Comparison of ENCODE assay signal across 8 cellular contexts in the genomic region with DNA sequence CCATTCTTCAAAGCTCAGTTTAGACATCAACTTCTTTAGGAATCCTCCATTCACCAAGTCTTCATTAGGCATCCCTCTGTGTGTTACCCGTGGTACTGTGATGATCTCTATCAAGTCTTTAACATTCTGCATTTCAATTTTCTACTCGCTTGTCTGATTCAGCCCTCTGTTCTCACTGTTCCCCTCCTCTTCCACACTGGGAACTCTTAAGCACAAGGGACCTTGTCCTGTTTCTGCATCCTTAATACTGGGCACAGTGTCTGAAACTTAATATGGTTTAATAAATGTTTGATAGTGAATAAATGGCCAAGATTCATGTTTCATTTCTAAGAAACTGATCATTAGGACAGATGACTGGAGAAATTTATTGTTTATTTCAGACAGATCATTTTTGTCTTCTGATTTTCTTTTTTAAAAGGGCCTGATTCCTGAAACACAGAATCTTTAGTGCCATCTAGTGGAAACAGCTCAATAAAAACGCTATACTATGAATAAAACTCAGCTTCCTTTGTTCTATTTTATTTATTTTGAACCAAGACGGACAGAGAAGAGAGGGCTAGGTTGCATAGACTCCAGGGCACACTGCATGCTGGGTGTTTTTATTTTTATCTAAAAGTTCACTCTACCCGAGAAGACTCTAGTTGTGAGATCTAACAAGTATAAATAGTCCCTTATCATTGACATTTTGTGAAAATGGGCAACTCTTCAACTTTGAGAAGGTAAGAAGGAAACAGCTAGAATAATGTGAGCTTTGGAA. TPM values are rescaled to one million over a fixed set of nuclear protein-coding genes. Genes with fewer than 3 reads are reported as not detected.
DNase-seq lines count a peak whose midpoint lies in the region; ATAC-seq and TF ChIP-seq lines count a peak whose summit lies in the region.

No MANE protein-coding gene starts in this region.

- H3K27me3 ChIP-seq in OCI-LY3 (ENCODE audit: low read depth, low read length) = peaks cover 17% of the 10 kb centered on the region

- 0 out of 2 replicates have a peak, but pooled peaks cover 2% of the 10 kb centered on the region for H3K4me1 ChIP-seq in OCI-LY3 (ENCODE audit: low read length)

- H2AFZ ChIP-seq in OCI-LY3 (ENCODE audit: low read depth, low read length) = peak overlapping the region; percentile 82; the same call in 1 of the 2 replicates

- peak overlapping the region; percentile 42; the same call in 1 of the 2 replicates for H3K4me3 ChIP-seq in OCI-LY3 (ENCODE audit: low read length)
- no peak overlapping the region for H3K4me3 ChIP-seq in epithelial cell of esophagus (ENCODE audit: low read length)

- H3K9ac ChIP-seq in OCI-LY3 (ENCODE audit: low read length) = no peak overlapping the region

- DNase-seq in Ammon's horn (ENCODE audit: low spot score) (peak; percentile 35), H4 (ENCODE audit: low spot score) (peak; percentile 10), epithelial cell of esophagus (ENCODE audit: low read depth) (peak; percentile 47), nephron progenitor cell (no peak), GF-D8 (lab: John Stamatoyannopoulos, UW) (no peak)

- ATAC-seq in GM18502 (IDR thresholded peaks at IDR 0.05; ENCODE audit: poor library complexity, unreplicated experiment) (no peak), HG03439 (IDR thresholded peaks at IDR 0.05; ENCODE audit: unreplicated experiment) (no peak)

- H3K79me2 ChIP-seq in OCI-LY3 (ENCODE audit: low read length) = no peaks in the 10 kb centered on the region

- peaks cover 7% of the 10 kb centered on the region for H3K27me3 Mint-ChIP-seq in nephron progenitor cell (ENCODE audit: low read depth, poor library complexity)

- TF ChIP-seq CTCF in OCI-LY3 (IDR thresholded peaks at IDR 0.05; ENCODE audit: low read depth, low read length) (peak; percentile 61), epithelial cell of esophagus (IDR thresholded peaks at IDR 0.05; ENCODE audit: insufficient read depth, low read depth, low read length, missing control alignments) (peak; percentile 47), nephron progenitor cell (IDR thresholded peaks at IDR 0.05) (peak; percentile 52)

- H3K4me2 ChIP-seq in OCI-LY3 (ENCODE audit: low read length) = peak overlapping the region; percentile 57

- peak overlapping the region; percentile 15 for H3K27ac Mint-ChIP-seq in nephron progenitor cell

- H4K20me1 ChIP-seq in OCI-LY3 (ENCODE audit: insufficient read depth, low read length) = no peaks in the 10 kb centered on the region

- H3K36me3 ChIP-seq in OCI-LY3 (replicated peaks; ENCODE audit: low read depth, low read length) = no peaks in the 10 kb centered on the region

- no peaks in the 10 kb centered on the region for H3K9me3 ChIP-seq in OCI-LY3 (ENCODE audit: insufficient read depth, low read length)

- no peak overlapping the region for H3K27ac ChIP-seq in OCI-LY3 (ENCODE audit: low read length)

- H3K9me3 Mint-ChIP-seq in nephron progenitor cell = no peaks in the 10 kb centered on the region

- no peaks in the 10 kb centered on the region for H3K36me3 Mint-ChIP-seq in nephron progenitor cell (ENCODE audit: low read depth)

- no peak overlapping the region for H3K4me3 Mint-ChIP-seq in nephron progenitor cell

- H3K4me1 Mint-ChIP-seq in nephron progenitor cell = peaks cover 14% of the 10 kb centered on the region

RNA-seq across cellular contexts. Expression of a gene that starts 7.0 kb away (rescaled TPM):
- 0.92 and 0.97 TPM in 2 replicates for total RNA-seq in H4 (2014; rRNA removed; shearing (Covaris generic))

Comparison
In these comparisons a context has a peak if more than half of its experiments do, and no peak if none do; other contexts are left out.
1. DNase-seq: peak in Ammon's horn (single experiment), H4 (single experiment) and epithelial cell of esophagus (single experiment); none in nephron progenitor cell (single experiment) and GF-D8 (single experiment).
2. Peak in every context shown above with its lines, with median percentiles within 50 percentile points of each other: CTCF ChIP-seq.